8 cellular contexts compared by ENCODE assay signal in genomic region chr3:5426094-5426883, GRCh38.
A peak's percentile ranks its signal among the peaks of the same experiment; 100 is the strongest.
DNase-seq lines count a peak whose midpoint lies in the region; ATAC-seq, FAIRE-seq and TF ChIP-seq lines count a peak whose summit lies in the region.

No MANE protein-coding gene starts in this region.

- no peak overlapping the region for H3K4me2 ChIP-seq in trophoblast cell (ENCODE audit: low read length)

- H3K27ac ChIP-seq in RWPE1 (no peak overlapping the region), trophoblast cell (ENCODE audit: low read depth, low read length) (no peak overlapping the region)

- H3K4me1 ChIP-seq in trophoblast cell (ENCODE audit: control insufficient read depth in 1 of 2, insufficient read depth in 2 of 2, low read length in 2 of 2) = no peaks in the 10 kb centered on the region

- no peaks in the 10 kb centered on the region for H3K27me3 ChIP-seq in trophoblast cell (ENCODE audit: insufficient read depth, low read length)

- no peak overlapping the region for H2BK5ac ChIP-seq in trophoblast cell (ENCODE audit: low read depth, low read length, poor library complexity)

- H4K8ac ChIP-seq in trophoblast cell (ENCODE audit: low read depth, low read length) = no peak overlapping the region

- H3K23ac ChIP-seq in trophoblast cell (ENCODE audit: low read length) = no peak overlapping the region

- TF ChIP-seq CTCF in RWPE1 (conservative IDR thresholded peaks at IDR 0.05; ENCODE audit: low read depth) = peak; percentile 80

- no peaks in the 10 kb centered on the region for H3K36me3 ChIP-seq in trophoblast cell (ENCODE audit: control insufficient read depth in 1 of 2, insufficient read depth in 2 of 2, low read length in 2 of 2)

- ATAC-seq in GM21367 (IDR thresholded peaks at IDR 0.05; ENCODE audit: unreplicated experiment) = peak; percentile 59

- in situ Hi-C loops in Caki2 (cut with HindIII; ENCODE audit: low pct_unique_long_range_greater_than_20kb, low sequenced_read_pairs) = no loop called here

- H3K9ac ChIP-seq in trophoblast cell (ENCODE audit: low read length) = no peak overlapping the region

- H3K4me3 ChIP-seq in trophoblast cell (ENCODE audit: low read depth, low read length) = no peak overlapping the region

- CTCF ChIA-PET in RWPE1 (lab: Yijun Ruan, JAX) = interaction anchor here (0.7 kb wide), 1 partner anchor 23 kb away, joined by 5 read pairs; no protein-coding TSS in a partner anchor

- no peak overlapping the region for H3K14ac ChIP-seq in trophoblast cell (ENCODE audit: low read length)

- no peaks in the 10 kb centered on the region for H3K79me2 ChIP-seq in trophoblast cell (ENCODE audit: control insufficient read depth, insufficient read depth, low read length, poor library complexity)

- no peak overlapping the region for H2AFZ ChIP-seq in trophoblast cell (ENCODE audit: insufficient read depth, low read length, poor library complexity)

- H3K79me1 ChIP-seq in trophoblast cell (ENCODE audit: low read length) = no peaks in the 10 kb centered on the region

- no peak overlapping the region for H3K4ac ChIP-seq in trophoblast cell (ENCODE audit: low read depth, low read length)

- FAIRE-seq in HTR-8/SVneo (lab: Jason Lieb, UNC) = no peak

- POLR2A ChIA-PET in RWPE1 (lab: Yijun Ruan, JAX; ENCODE audit: low non-redundant PET) = no interaction called here

- no peak overlapping the region for H2BK12ac ChIP-seq in trophoblast cell (ENCODE audit: low read length)

- no peak overlapping the region for H3K18ac ChIP-seq in trophoblast cell (ENCODE audit: low read length)

- H2BK120ac ChIP-seq in trophoblast cell (ENCODE audit: insufficient read depth, low read length, poor library complexity) = no peak overlapping the region

- H4K12ac ChIP-seq in trophoblast cell (ENCODE audit: low read depth, low read length) = no peak overlapping the region

- no peaks in the 10 kb centered on the region for H3K9me3 ChIP-seq in trophoblast cell (ENCODE audit: insufficient read depth, low read depth, low read length)

- no peak overlapping the region for H2AK5ac ChIP-seq in trophoblast cell (ENCODE audit: low read length)

- 100% methylated on average over 1 of the region's 25 CpGs for WGBS in trophoblast cell (ENCODE audit: extremely low coverage, insufficient coverage, insufficient read length)

- no peak overlapping the region for H4K91ac ChIP-seq in trophoblast cell (ENCODE audit: low read depth, low read length)

- DNase-seq in Caki2 (ENCODE audit: low read depth) (peak; percentile 42), HTR-8/SVneo (ENCODE audit: insufficient read length, low spot score) (peak; percentile 28), RWPE1 (ENCODE audit: low spot score) (peak; percentile 31), germinal center (ENCODE audit: low spot score) (peak; percentile 57), trophoblast cell (peak; percentile 57 to 95), ureter (ENCODE audit: low spot score) (peak; percentile 79)
- DNase-seq in activated T-helper 9 cell treated with anti-CD3 and anti-CD28 coated beads, Interleukin-2, amount 50 U/mL, for 16 hours (ENCODE audit: low read depth) = peak; percentile 14

Comparison
In these comparisons a context has a peak if more than half of its experiments do, and no peak if none do; other contexts are left out.
1. DNase-seq: peak in every context shown above with its lines; median percentile 79 in ureter; 76 in trophoblast cell; 57 in germinal center; 42 in Caki2; 31 in RWPE1; 28 in HTR-8/SVneo; 14 in activated T-helper 9 cell treated with anti-CD3 and anti-CD28 coated beads, Interleukin-2, amount 50 U/mL, for 16 hours.